ENCODE assay signal across 13 cellular contexts in genomic region chr20:53599378-53599777, GRCh38. TPM values are rescaled to one million over a fixed set of nuclear protein-coding genes. Genes with fewer than 3 reads are reported as not detected.
DNase-seq lines count a peak whose midpoint lies in the region; TF ChIP-seq lines count a peak whose summit lies in the region.
"Had no signal": no experiment of that assay in that cellular context is flagged by ENCODE, and none has a peak within 500 bp of the region (broad histone marks: within the 10 kb centered on the region; RNA-seq: fewer than 3 reads in every experiment).

No MANE protein-coding gene starts in this region.

- no peak for TF ChIP-seq EP300 in SK-N-SH (IDR thresholded peaks at IDR 0.05; ENCODE audit: borderline replicate concordance in 1 of 2, low read depth in 1 of 2, low read length in 1 of 2)

- H3K27ac Mint-ChIP-seq in CD8-positive, alpha-beta memory T cell = peak overlapping the region; percentile 85 to 96 (median 92)
- peak overlapping the region; percentile 84 for H3K27ac Mint-ChIP-seq in activated naive CD8-positive, alpha-beta T cell treated with anti-CD3 and anti-CD28 coated beads for 36 hours
- peak overlapping the region in 2 of 3 experiments; percentile 68 to 93 for H3K27ac Mint-ChIP-seq in nephron

- no peaks in the 10 kb centered on the region for H3K27me3 ChIP-seq in CD8-positive, alpha-beta memory T cell (ENCODE audit: insufficient read depth, low read length, poor library complexity, severe bottlenecking)
- no peaks in the 10 kb centered on the region for H3K27me3 ChIP-seq in KMS-11 (ENCODE audit: insufficient read depth, low read depth)
- H3K27me3 ChIP-seq in SK-N-SH (ENCODE audit: insufficient read depth) = no peaks in the 10 kb centered on the region

- TF ChIP-seq RAD21 in SK-N-SH (IDR thresholded peaks at IDR 0.05; ENCODE audit: low read length) = no peak

- H3K9ac ChIP-seq in KMS-11 (no peak overlapping the region), SK-N-SH (no peak overlapping the region)
- H3K9ac ChIP-seq: GM23248 had no signal

- H3K4me1 Mint-ChIP-seq in CD8-positive, alpha-beta memory T cell = peaks cover 49 to 80% (median 77%) of the 10 kb centered on the region in 3 donors
- H3K4me1 Mint-ChIP-seq in activated naive CD8-positive, alpha-beta T cell treated with anti-CD3 and anti-CD28 coated beads for 36 hours = peaks cover 45% of the 10 kb centered on the region
- peaks cover 38% of the 10 kb centered on the region for H3K4me1 Mint-ChIP-seq in nephron

- H3F3A ChIP-seq in SK-N-SH (replicated peaks; ENCODE audit: insufficient read depth) = peaks cover 7% of the 10 kb centered on the region

- no peaks in the 10 kb centered on the region for H3K27me3 Mint-ChIP-seq in CD8-positive, alpha-beta memory T cell
- H3K27me3 Mint-ChIP-seq in activated naive CD8-positive, alpha-beta T cell treated with anti-CD3 and anti-CD28 coated beads for 36 hours = no peaks in the 10 kb centered on the region
- H3K27me3 Mint-ChIP-seq in nephron (ENCODE audit: low read depth) = no peaks in the 10 kb centered on the region

- H3K79me2 ChIP-seq in KMS-11 (ENCODE audit: insufficient read depth, low read depth) (peaks cover 43% of the 10 kb centered on the region), SK-N-SH (ENCODE audit: insufficient read depth) (no peaks in the 10 kb centered on the region)

- no peaks in the 10 kb centered on the region for H3K9me3 Mint-ChIP-seq in CD8-positive, alpha-beta memory T cell
- H3K9me3 Mint-ChIP-seq in activated naive CD8-positive, alpha-beta T cell treated with anti-CD3 and anti-CD28 coated beads for 36 hours = no peaks in the 10 kb centered on the region
- H3K9me3 Mint-ChIP-seq in nephron = no peaks in the 10 kb centered on the region

- H3K36me3 Mint-ChIP-seq in CD8-positive, alpha-beta memory T cell = peaks cover 0 to 13% (median 10%) of the 10 kb centered on the region in 3 donors
- peaks cover 24% of the 10 kb centered on the region for H3K36me3 Mint-ChIP-seq in activated naive CD8-positive, alpha-beta T cell treated with anti-CD3 and anti-CD28 coated beads for 36 hours
- no peaks in the 10 kb centered on the region for H3K36me3 Mint-ChIP-seq in nephron (ENCODE audit: low read depth)

- no peaks in the 10 kb centered on the region for H3K36me3 ChIP-seq in CD8-positive, alpha-beta memory T cell (ENCODE audit: insufficient read depth, low read length)
- no peaks in the 10 kb centered on the region for H3K36me3 ChIP-seq in KMS-11 (ENCODE audit: insufficient read depth)
- H3K36me3 ChIP-seq in SK-N-SH (replicated peaks in 1 of 2; ENCODE audit: control insufficient read depth in 1 of 2, insufficient read depth in 2 of 2, low read length in 1 of 2) = no peaks in the 10 kb centered on the region

- H3K4me3 ChIP-seq in CD8-positive, alpha-beta memory T cell (ENCODE audit: low read length) = no peak overlapping the region
- H3K4me3 ChIP-seq in KMS-11 (IDR thresholded peaks at IDR 0.05; ENCODE audit: insufficient read depth, low read depth, low read length) (no peak overlapping the region), SK-N-SH (ENCODE audit: low read depth in 2 of 2, low read length in 1 of 2) (no peak overlapping the region)
- H3K4me3 ChIP-seq: GM23248 had no signal

- POLR2A ChIA-PET in CD8-positive, alpha-beta memory T cell (lab: Charles Lee) = interaction anchor here (0.5 to 0.9 kb wide), 2 partner anchors 10 to 493 kb away, joined by 3 to 5 read pairs; no protein-coding TSS in a partner anchor
- POLR2A ChIA-PET in SK-N-SH (lab: Yijun Ruan, JAX) = no interaction called here

- no peak for TF ChIP-seq CTCF in KMS-11 (conservative IDR thresholded peaks at IDR 0.05; ENCODE audit: low read depth, low read length)
- TF ChIP-seq CTCF in nephron (IDR thresholded peaks at IDR 0.05; ENCODE audit: unreplicated experiment in 3 of 3) = no peak
- no peak for TF ChIP-seq CTCF in GM20000 (IDR thresholded peaks at IDR 0.05; ENCODE audit: extremely low read depth, missing control alignments)
- TF ChIP-seq CTCF in SK-N-SH (IDR thresholded peaks at IDR 0.05) = no peak

- H3K4me3 Mint-ChIP-seq in CD8-positive, alpha-beta memory T cell = peak overlapping the region in 2 of 7 donors; percentile 51 to 72
- H3K4me3 Mint-ChIP-seq in activated naive CD8-positive, alpha-beta T cell treated with anti-CD3 and anti-CD28 coated beads for 36 hours = no peak overlapping the region
- no peak overlapping the region for H3K4me3 Mint-ChIP-seq in nephron

- CTCF ChIA-PET in CD8-positive, alpha-beta memory T cell (lab: Charles Lee) = no interaction called here
- CTCF ChIA-PET in SK-N-SH (lab: Yijun Ruan, JAX) = interaction anchor here (0.9 to 2.4 kb wide), 2 partner anchors 87 to 317 kb away, joined by 3 to 10 read pairs; no protein-coding TSS in a partner anchor

- no peaks in the 10 kb centered on the region for H3K9me3 ChIP-seq in CD8-positive, alpha-beta memory T cell (ENCODE audit: low read length)
- no peaks in the 10 kb centered on the region for H3K9me3 ChIP-seq in SK-N-SH

- H3K4me2 ChIP-seq in KMS-11 (peak overlapping the region; percentile 25), SK-N-SH (no peak overlapping the region)

- H3K9me2 ChIP-seq in SK-N-SH = no peaks in the 10 kb centered on the region

- no peak overlapping the region for H2AFZ ChIP-seq in KMS-11 (ENCODE audit: low read depth)
- H2AFZ ChIP-seq in SK-N-SH (ENCODE audit: low read depth) = no peak overlapping the region
- H2AFZ ChIP-seq: GM23248 had no signal

- H3K27ac ChIP-seq in CD8-positive, alpha-beta memory T cell (ENCODE audit: low read depth, low read length) = no peak overlapping the region
- H3K27ac ChIP-seq in KMS-11 (peak overlapping the region; percentile 16; the same call in 1 of the 2 replicates), SK-N-SH (ENCODE audit: low read depth in 2 of 2, low read length in 1 of 2) (no peak overlapping the region)
- H3K27ac ChIP-seq: GM23248 had no signal

- 93% methylated on average over 4 of the region's 4 CpGs for WGBS in SK-N-SH (ENCODE audit: low lambda C conversion rate)

- H4K20me1 ChIP-seq in KMS-11 (ENCODE audit: insufficient read depth) (no peaks in the 10 kb centered on the region), SK-N-SH (ENCODE audit: insufficient read depth) (no peaks in the 10 kb centered on the region)

- DNase-seq in CD8-positive, alpha-beta memory T cell = no peak
- DNase-seq in activated naive CD8-positive, alpha-beta T cell treated with anti-CD3 and anti-CD28 coated beads for 36 hours = no peak
- DNase-seq in GM20000 (ENCODE audit: low spot score) = no peak
- DNase-seq in stimulated activated CD4-positive, alpha-beta T cell treated with anti-CD3 and anti-CD28 coated beads, Interleukin-12 subunit alpha, Interleukin-12 subunit beta, amount 100 ng/mL, for 4 hours = no peak
- no peak for DNase-seq in GF-D8 (lab: John Stamatoyannopoulos, UW)
- no peak for DNase-seq in SK-N-SH
- DNase-seq: activated gamma-delta T cell, GM23248, midbrain, NCI-H1048, NCI-H510A had no signal

- peaks cover 28% of the 10 kb centered on the region for H3K4me1 ChIP-seq in CD8-positive, alpha-beta memory T cell (ENCODE audit: insufficient read depth, low read length)
- H3K4me1 ChIP-seq in KMS-11 (ENCODE audit: low read depth, poor library complexity, severe bottlenecking) (peaks cover 35% of the 10 kb centered on the region), SK-N-SH (ENCODE audit: control insufficient read depth in 1 of 2, insufficient read depth in 2 of 2, low read depth in 1 of 2, low read length in 1 of 2) (peaks cover 0 to 3% of the 10 kb centered on the region in 2 experiments; a peak in 3 of 4 replicates)

TF ChIP-seq in SK-N-SH, 30 proteins besides CTCF, POLR2A, EP300 and RAD21 (continues in another document):
- no peak for TF ChIP-seq TAF1 (IDR thresholded peaks at IDR 0.05; ENCODE audit: borderline replicate concordance, low read depth, low read length)
- no peak for TF ChIP-seq POLR2AphosphoS5 (IDR thresholded peaks at IDR 0.05; ENCODE audit: low read depth, low read length)
- TF ChIP-seq TEAD4 (IDR thresholded peaks at IDR 0.05; ENCODE audit: borderline replicate concordance, insufficient read depth) = no peak
- no peak for TF ChIP-seq PBX3 (IDR thresholded peaks at IDR 0.05)
- no peak for TF ChIP-seq JUND (IDR thresholded peaks at IDR 0.05)
- no peak for TF ChIP-seq CHD2 (IDR thresholded peaks at IDR 0.05; ENCODE audit: low read length, partially characterized antibody)
- no peak for TF ChIP-seq ZBTB33 (IDR thresholded peaks at IDR 0.05; ENCODE audit: borderline replicate concordance, low read depth)
- TF ChIP-seq MEF2A (IDR thresholded peaks at IDR 0.05; ENCODE audit: borderline replicate concordance, low read depth) = no peak
- no peak for TF ChIP-seq MXI1 (IDR thresholded peaks at IDR 0.05; ENCODE audit: low read depth, low read length)
- TF ChIP-seq SIN3A (IDR thresholded peaks at IDR 0.05; ENCODE audit: borderline replicate concordance, low read depth, low read length) = no peak
- TF ChIP-seq RCOR1 (IDR thresholded peaks at IDR 0.05; ENCODE audit: low read length) = no peak

RNA-seq across cellular contexts. Expression of gene ZNF217, which starts 5.7 kb away (rescaled TPM):
- total RNA-seq in CD8-positive, alpha-beta memory T cell = 10 to 100 TPM; 52.5 to 54.3 TPM
- polyA plus RNA-seq in CD8-positive, alpha-beta memory T cell = 24.0 TPM
- total RNA-seq in activated naive CD8-positive, alpha-beta T cell treated with anti-CD3 and anti-CD28 coated beads for 36 hours = 10 to 100 TPM; 55.6 to 59.0 TPM
- 6.9 and 7.1 TPM in 2 replicates for polyA plus RNA-seq in SK-N-SH (2012; rRNA removed)
- polyA plus RNA-seq in SK-N-SH (2012; cell fraction: cytosol; rRNA removed) = 7.6 and 8.5 TPM in 2 replicates
- 13.4 and 14.5 TPM in 2 replicates for polyA plus RNA-seq in SK-N-SH (2012; cell fraction: nucleus; rRNA removed)
